Comparison of ENCODE assay signal across 8 cellular contexts in the genomic region with DNA sequence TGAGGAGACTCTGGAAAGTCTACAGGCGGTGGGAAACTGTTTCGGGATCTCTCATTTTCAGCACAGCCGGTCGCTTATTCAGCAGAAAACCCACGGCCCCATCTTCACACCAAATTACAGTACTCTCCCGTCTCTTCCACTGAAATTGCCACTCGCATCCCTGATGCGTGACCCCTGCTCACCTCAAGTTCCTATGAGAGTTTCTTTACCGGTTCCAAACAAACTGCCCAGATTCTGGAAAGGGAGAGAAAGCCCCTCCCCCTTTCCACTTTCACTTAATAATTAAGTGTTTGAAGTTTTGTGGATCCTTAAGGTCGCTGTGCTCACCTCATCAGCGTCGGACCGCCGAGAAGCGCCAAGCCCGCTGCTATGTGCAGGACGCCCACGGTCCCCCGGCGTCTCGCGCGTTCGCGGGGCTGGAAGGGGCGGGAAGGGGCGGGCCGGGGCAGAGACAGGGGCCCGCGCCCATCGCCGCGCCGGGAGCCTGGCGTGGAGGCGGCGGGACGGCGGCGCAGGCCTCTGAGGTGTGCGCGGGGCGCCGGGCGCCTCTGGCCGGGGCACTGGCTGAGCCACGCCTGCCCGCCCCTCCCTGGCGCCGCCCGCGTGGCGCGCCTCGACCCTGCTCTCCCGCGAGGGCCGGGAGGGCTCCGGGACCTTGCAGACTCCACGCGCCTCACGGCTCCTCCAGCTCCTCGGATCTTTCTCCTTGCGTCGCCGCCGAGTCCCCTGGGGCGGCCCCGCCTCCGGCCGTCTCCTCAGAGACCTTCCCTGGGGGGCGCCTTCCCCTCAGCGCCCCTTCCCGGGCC. TPM values are rescaled to one million over a fixed set of nuclear protein-coding genes. Genes with fewer than 3 reads are reported as not detected.
DNase-seq lines count a peak whose midpoint lies in the region; TF ChIP-seq lines count a peak whose summit lies in the region.

Gene GPR156 (minus strand): TSS at position 521 of the 806 bp plus-strand sequence. CDS start 41,124 bp downstream, outside the sequence.

- no peak for TF ChIP-seq CTCF in astrocyte of the spinal cord (IDR thresholded peaks at IDR 0.05; ENCODE audit: low read depth, low read length)
- no peak for TF ChIP-seq CTCF in kidney epithelial cell (IDR thresholded peaks at IDR 0.05; ENCODE audit: insufficient read depth, low read length, poor library complexity, severe bottlenecking)

- no peaks in the 10 kb centered on the region for H3K36me3 ChIP-seq in kidney epithelial cell (ENCODE audit: control insufficient read depth, insufficient read depth, low read length)
- no peaks in the 10 kb centered on the region for H3K36me3 ChIP-seq in thymus (ENCODE audit: control insufficient read depth, insufficient read depth)
- no peaks in the 10 kb centered on the region for H3K36me3 ChIP-seq in SJCRH30

- H3K4me3 Mint-ChIP-seq in activated naive CD4-positive, alpha-beta T cell treated with anti-CD3 and anti-CD28 coated beads, Interleukin-2, amount 10 ng/mL, durations not matched to agents 7 days and 5 days: peak within 1 kb of the TSS; percentile 5

- peaks cover 4% of the 10 kb centered on the region for H3K9me3 Mint-ChIP-seq in activated naive CD4-positive, alpha-beta T cell treated with anti-CD3 and anti-CD28 coated beads, Interleukin-2, amount 10 ng/mL, durations not matched to agents 7 days and 5 days

- no peaks in the 10 kb centered on the region for H3K9me3 ChIP-seq in thymus (ENCODE audit: control insufficient read depth)
- no peaks in the 10 kb centered on the region for H3K9me3 ChIP-seq in SJCRH30 (replicated peaks)

- no peak for DNase-seq in activated naive CD4-positive, alpha-beta T cell treated with anti-CD3 and anti-CD28 coated beads, Interleukin-2, amount 10 ng/mL, durations not matched to agents 7 days and 5 days
- DNase-seq in activated naive CD4-positive, alpha-beta T cell treated with anti-CD3 and anti-CD28 coated beads, Interleukin-2, amount 50 U/mL, for 16 hours: no peak
- no peak for DNase-seq in astrocyte of the spinal cord (ENCODE audit: low read depth, low spot score)
- DNase-seq in kidney epithelial cell (ENCODE audit: low read depth): no peak
- no peak for DNase-seq in NCI-H2081 treated with DMSO at 0.1 percent for 48 hours (lab: John Stamatoyannopoulos, UW)
- no peak for DNase-seq in NCI-H2029 treated with DMSO at 0.1 percent for 48 hours (lab: John Stamatoyannopoulos, UW)
- DNase-seq in SJCRH30: no peak

- H3K27me3 ChIP-seq in kidney epithelial cell (ENCODE audit: control insufficient read depth, insufficient read depth, low read length) (no peaks in the 10 kb centered on the region), thymus (ENCODE audit: control insufficient read depth, insufficient read depth) (peaks cover 17% of the 10 kb centered on the region), SJCRH30 (no peaks in the 10 kb centered on the region)

- no peaks in the 10 kb centered on the region for H3K4me1 Mint-ChIP-seq in activated naive CD4-positive, alpha-beta T cell treated with anti-CD3 and anti-CD28 coated beads, Interleukin-2, amount 10 ng/mL, durations not matched to agents 7 days and 5 days

- peak within 1 kb of the TSS; percentile 55 for H3K4me3 ChIP-seq in astrocyte of the spinal cord (ENCODE audit: low read depth, low read length)
- H3K4me3 ChIP-seq in kidney epithelial cell (ENCODE audit: low read depth, low read length): peak within 1 kb of the TSS; percentile 48
- peak within 1 kb of the TSS; percentile 9 for H3K4me3 ChIP-seq in thymus (ENCODE audit: low read length)
- H3K4me3 ChIP-seq in SJCRH30: no peak within 1 kb of the TSS

- CTCF ChIA-PET in activated naive CD4-positive, alpha-beta T cell treated with anti-CD3 and anti-CD28 coated beads, Interleukin-2, amount 10 ng/mL, durations not matched to agents 7 days and 5 days (lab: Charles Lee): interaction anchor here (0.7 kb wide), 1 partner anchor 11 kb away, joined by 3 read pairs; no protein-coding TSS in a partner anchor

- peaks cover 66% of the 10 kb centered on the region for H3K27me3 Mint-ChIP-seq in activated naive CD4-positive, alpha-beta T cell treated with anti-CD3 and anti-CD28 coated beads, Interleukin-2, amount 10 ng/mL, durations not matched to agents 7 days and 5 days

- H3K27ac ChIP-seq in thymus (ENCODE audit: low read depth): no peak within 1 kb of the TSS
- H3K27ac ChIP-seq in SJCRH30: no peak within 1 kb of the TSS

- in situ Hi-C loops in astrocyte of the spinal cord (cut with HindIII; ENCODE audit: low sequenced_read_pairs): no loop called here

- 8% methylated on average over 74 of the region's 74 CpGs for WGBS in thymus

- no peak within 1 kb of the TSS for H3K27ac Mint-ChIP-seq in activated naive CD4-positive, alpha-beta T cell treated with anti-CD3 and anti-CD28 coated beads, Interleukin-2, amount 10 ng/mL, durations not matched to agents 7 days and 5 days

- no peaks in the 10 kb centered on the region for H3K36me3 Mint-ChIP-seq in activated naive CD4-positive, alpha-beta T cell treated with anti-CD3 and anti-CD28 coated beads, Interleukin-2, amount 10 ng/mL, durations not matched to agents 7 days and 5 days

- H3K4me1 ChIP-seq in thymus (ENCODE audit: control insufficient read depth, insufficient read depth, low read length): no peaks in the 10 kb centered on the region
- H3K4me1 ChIP-seq in SJCRH30: no peaks in the 10 kb centered on the region

RNA-seq across cellular contexts. Expression of gene GPR156, which starts in this region (rescaled TPM):
- total RNA-seq in kidney epithelial cell: 0.63 and 1.1 TPM in 2 replicates
- polyA plus RNA-seq in thymus: 0.11 TPM
- total RNA-seq in SJCRH30 (2014; rRNA removed; shearing (Covaris generic)): 0.91 TPM in 2 replicates
